Comparison of ENCODE assay signal across 27 cellular contexts in the genomic region with DNA sequence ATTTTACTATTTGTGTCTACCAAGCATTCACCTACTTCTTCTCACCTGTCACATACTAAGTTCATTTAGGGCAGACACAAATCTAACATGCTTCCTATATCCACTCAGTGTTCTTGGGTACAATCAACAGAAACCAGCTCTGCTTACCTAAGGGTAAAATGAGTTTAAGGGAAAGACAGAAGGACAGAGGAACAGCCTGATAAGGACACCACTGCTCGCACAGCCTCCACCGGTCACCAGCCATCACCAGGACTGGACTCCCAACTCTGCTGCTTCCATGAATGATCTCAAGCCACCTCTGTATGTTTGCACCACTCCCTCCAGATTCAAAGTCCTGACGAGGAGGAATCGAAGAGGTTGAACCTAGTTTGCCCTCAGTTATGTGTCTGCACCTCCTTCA.
DNase-seq lines count a peak whose midpoint lies in the region; ATAC-seq and TF ChIP-seq lines count a peak whose summit lies in the region.
"Had no signal": no experiment of that assay in that cellular context is flagged by ENCODE, and none has a peak within 500 bp of the region (broad histone marks: within the 10 kb centered on the region; RNA-seq: fewer than 3 reads in every experiment).

No MANE protein-coding gene starts in this region.

- H3K36me3 ChIP-seq in left ventricle myocardium inferior (no peaks in the 10 kb centered on the region), left lung (no peaks in the 10 kb centered on the region)
- no peaks in the 10 kb centered on the region for H3K36me3 ChIP-seq in naive thymus-derived CD4-positive, alpha-beta T cell (ENCODE audit: control insufficient read depth in 2 of 3, insufficient read depth in 3 of 3, low read length in 3 of 3)
- H3K36me3 ChIP-seq: BLaER1, heart right ventricle, right lobe of liver, stomach, transverse colon, WERI-Rb-1 had no signal

- DNase-seq in left ventricle myocardium inferior = no peak
- no peak for DNase-seq in right cardiac atrium
- no peak for DNase-seq in activated B cell treated with CpG ODN at 0.5 μM for 24 hours
- no peak for DNase-seq in naive thymus-derived CD4-positive, alpha-beta T cell
- no peak for DNase-seq in SIG-M5 (lab: John Stamatoyannopoulos, UW)
- no peak for DNase-seq in cerebellar cortex (ENCODE audit: low spot score)
- no peak for DNase-seq in left lung
- DNase-seq in DMS 273 (lab: John Stamatoyannopoulos, UW; ENCODE audit: unreplicated experiment) = no peak
- DNase-seq: ACHN; DMS 273 treated with DMSO at 0.1 percent for 48 hours; effector CD4-positive, alpha-beta T cell; erythroblast; heart right ventricle; left cardiac atrium; NCI-H1092 treated with DMSO at 0.1 percent for 48 hours; NCI-H1930; NCI-H2227 treated with DMSO at 0.1 percent for 48 hours; right lobe of liver; RPMI8226; SK-N-SH; stomach; transverse colon; WERI-Rb-1 had no signal

- peak overlapping the region; percentile 2 for H3K27ac Mint-ChIP-seq in activated B cell treated with CpG ODN at 0.5 μM for 24 hours
- H3K27ac Mint-ChIP-seq in naive thymus-derived CD4-positive, alpha-beta T cell = peak overlapping the region in 7 of 9 donors; percentile 32 to 88 (median 65)
- H3K27ac Mint-ChIP-seq: T-helper 2 cell treated with Interferon-gamma antibody and Interleukin-4, amounts not matched to agents 5 μg/mL and 100 μg/mL, for 36 hours had no signal

- H3K27me3 Mint-ChIP-seq in activated B cell treated with CpG ODN at 0.5 μM for 24 hours = no peaks in the 10 kb centered on the region
- H3K27me3 Mint-ChIP-seq in naive thymus-derived CD4-positive, alpha-beta T cell = no peaks in the 10 kb centered on the region

- H3K4me1 ChIP-seq in left ventricle myocardium inferior (peaks cover 98% of the 10 kb centered on the region), right cardiac atrium (ENCODE audit: control insufficient read depth, insufficient read depth, low read length) (peaks cover 29% of the 10 kb centered on the region), left lung (peaks cover 45 to 98% of the 10 kb centered on the region in 2 donors)
- H3K4me1 ChIP-seq in naive thymus-derived CD4-positive, alpha-beta T cell (ENCODE audit: control insufficient read depth in 2 of 2, insufficient read depth in 2 of 2, low read length in 2 of 2) = peaks cover 66 to 78% of the 10 kb centered on the region in 2 donors

- CTCF ChIA-PET in activated B cell treated with CpG ODN at 0.5 μM for 24 hours (lab: Charles Lee) = no interaction called here
- CTCF ChIA-PET in naive thymus-derived CD4-positive, alpha-beta T cell (lab: Charles Lee) = interaction anchor here (0.6 to 1.4 kb wide), 2 partner anchors 15 to 25 kb away, joined by 3 read pairs; no protein-coding TSS in a partner anchor

- POLR2A ChIA-PET in activated B cell treated with CpG ODN at 0.5 μM for 24 hours (lab: Charles Lee) = interaction anchor here (0.9 to 1.2 kb wide), 2 partner anchors 72 to 107 kb away, joined by 3 to 7 read pairs; partner anchors contain the start of gene JAK1
- POLR2A ChIA-PET in naive thymus-derived CD4-positive, alpha-beta T cell (lab: Charles Lee) = interaction anchor here (1.4 kb wide), 1 partner anchor 68 kb away, joined by 3 read pairs; no protein-coding TSS in a partner anchor

- no peaks in the 10 kb centered on the region for H3K27me3 ChIP-seq in left ventricle myocardium inferior (ENCODE audit: low read depth)
- H3K27me3 ChIP-seq in right cardiac atrium (ENCODE audit: control insufficient read depth, insufficient read depth) = no peaks in the 10 kb centered on the region
- no peaks in the 10 kb centered on the region for H3K27me3 ChIP-seq in naive thymus-derived CD4-positive, alpha-beta T cell (ENCODE audit: control insufficient read depth in 2 of 2, insufficient read depth in 2 of 2, low read length in 2 of 2)
- no peaks in the 10 kb centered on the region for H3K27me3 ChIP-seq in left lung
- H3K27me3 ChIP-seq: BLaER1, heart right ventricle, right lobe of liver, stomach, transverse colon had no signal

- H3K4me3 ChIP-seq in left ventricle myocardium inferior (no peak overlapping the region), right cardiac atrium (ENCODE audit: low read length) (no peak overlapping the region), left lung (no peak overlapping the region)
- no peak overlapping the region for H3K4me3 ChIP-seq in naive thymus-derived CD4-positive, alpha-beta T cell (ENCODE audit: low read length)
- H3K4me3 ChIP-seq: BLaER1, heart right ventricle, right lobe of liver, stomach, transverse colon had no signal

- TF ChIP-seq CTCF in left ventricle myocardium inferior (IDR thresholded peaks at IDR 0.05; ENCODE audit: borderline replicate concordance) (no peak), activated B cell treated with CpG ODN at 0.5 μM for 24 hours (IDR thresholded peaks at IDR 0.05) (no peak), left lung (IDR thresholded peaks at IDR 0.05) (no peak)

- peaks cover 97% of the 10 kb centered on the region for H3K4me1 Mint-ChIP-seq in activated B cell treated with CpG ODN at 0.5 μM for 24 hours
- peaks cover 71 to 100% (median 97%) of the 10 kb centered on the region in 7 donors for H3K4me1 Mint-ChIP-seq in naive thymus-derived CD4-positive, alpha-beta T cell

- intact Hi-C loops in left ventricle myocardium inferior (cut with micrococcal nuclease) = loop anchor here (10.0 kb wide), 1 partner anchor 61 kb away; no protein-coding TSS in a partner anchor
- intact Hi-C loops in right cardiac atrium (cut with DNase I) = loop anchor here in 1 of 4 donors (10.0 kb wide), 1 partner anchor 71 kb away; the partner anchor contains the start of gene JAK1
- intact Hi-C loops in activated B cell treated with CpG ODN at 0.5 μM for 24 hours (cut with micrococcal nuclease) = no loop called here
- intact Hi-C loops in naive thymus-derived CD4-positive, alpha-beta T cell (cut with micrococcal nuclease) = loop anchor here in 1 of 2 donors (1.0 to 5.0 kb wide), 4 partner anchors 7 to 73 kb away; partner anchors contain the start of gene JAK1
- intact Hi-C loops in left lung (cut with DNase I) = no loop called here

- H3K36me3 Mint-ChIP-seq in activated B cell treated with CpG ODN at 0.5 μM for 24 hours (ENCODE audit: low read depth) = no peaks in the 10 kb centered on the region
- peaks cover 0 to 9% (median 0%) of the 10 kb centered on the region in 5 donors for H3K36me3 Mint-ChIP-seq in naive thymus-derived CD4-positive, alpha-beta T cell

- ATAC-seq in right cardiac atrium = no peak
- ATAC-seq in activated B cell treated with CpG ODN at 0.5 μM for 24 hours (ENCODE audit: low read depth) = no peak
- no peak for ATAC-seq in naive thymus-derived CD4-positive, alpha-beta T cell
- no peak for ATAC-seq in left lung
- ATAC-seq: HepG2 had no signal

- H3K9me3 ChIP-seq in left ventricle myocardium inferior (replicated peaks) = no peaks in the 10 kb centered on the region
- H3K9me3 ChIP-seq in right cardiac atrium (ENCODE audit: control insufficient read depth, low read length) = no peaks in the 10 kb centered on the region
- H3K9me3 ChIP-seq in naive thymus-derived CD4-positive, alpha-beta T cell (ENCODE audit: control insufficient read depth in 2 of 3, low read length in 3 of 3) = no peaks in the 10 kb centered on the region
- no peaks in the 10 kb centered on the region for H3K9me3 ChIP-seq in left lung
- H3K9me3 ChIP-seq: BLaER1, heart right ventricle, right lobe of liver, SK-N-SH, stomach, transverse colon had no signal

- H3K4me3 Mint-ChIP-seq in activated B cell treated with CpG ODN at 0.5 μM for 24 hours = no peak overlapping the region
- H3K4me3 Mint-ChIP-seq in naive thymus-derived CD4-positive, alpha-beta T cell = peak overlapping the region in 9 of 10 donors; percentile 8 to 63 (median 54)
- H3K4me3 Mint-ChIP-seq: T-helper 2 cell treated with Interferon-gamma antibody and Interleukin-4, amounts not matched to agents 5 μg/mL and 100 μg/mL, for 36 hours had no signal

- H3K27ac ChIP-seq in left ventricle myocardium inferior (replicated peaks) (peak overlapping the region; percentile 44), right cardiac atrium (ENCODE audit: low read length) (no peak overlapping the region), left lung (no peak overlapping the region)
- H3K27ac ChIP-seq in naive thymus-derived CD4-positive, alpha-beta T cell (ENCODE audit: low read depth, low read length) = no peak overlapping the region
- H3K27ac ChIP-seq: BLaER1, parathyroid adenoma, right lobe of liver, transverse colon, WERI-Rb-1 had no signal

- H3K9me3 Mint-ChIP-seq in activated B cell treated with CpG ODN at 0.5 μM for 24 hours = no peaks in the 10 kb centered on the region
- no peaks in the 10 kb centered on the region for H3K9me3 Mint-ChIP-seq in naive thymus-derived CD4-positive, alpha-beta T cell
- H3K9me3 Mint-ChIP-seq: T-helper 2 cell treated with Interferon-gamma antibody and Interleukin-4, amounts not matched to agents 5 μg/mL and 100 μg/mL, for 36 hours had no signal

- 98% methylated on average over 4 of the region's 4 CpGs for WGBS in right cardiac atrium
